12 cellular contexts compared by ENCODE assay signal in genomic region chr9:114431003-114431402, GRCh38. TPM values are rescaled to one million over a fixed set of nuclear protein-coding genes. Genes with fewer than 3 reads are reported as not detected.
DNase-seq lines count a peak whose midpoint lies in the region; ATAC-seq and TF ChIP-seq lines count a peak whose summit lies in the region.
"Had no signal": no experiment of that assay in that cellular context is flagged by ENCODE, and none has a peak within 500 bp of the region (broad histone marks: within the 10 kb centered on the region; RNA-seq: fewer than 3 reads in every experiment).

No MANE protein-coding gene starts in this region.

- no peak overlapping the region for H3K14ac ChIP-seq in H9 (ENCODE audit: insufficient read depth, low read length)

- no peak overlapping the region for H3K4ac ChIP-seq in H9 (ENCODE audit: low read depth, low read length)

- H2BK12ac ChIP-seq in H9 (ENCODE audit: insufficient read length, low read depth, low read length), result no peak overlapping the region

- H3K4me2 ChIP-seq in H9 (ENCODE audit: insufficient read depth, insufficient read length, low read length), result no peak overlapping the region
- H3K4me2 ChIP-seq: BLaER1, GM23338 had no signal

- no peak overlapping the region for H3K4me3 Mint-ChIP-seq in H9
- H3K4me3 Mint-ChIP-seq: CD4-positive, CD25-positive, alpha-beta regulatory T cell; GM23338 had no signal

- H3K4me1 Mint-ChIP-seq in H9, result peaks cover 0 to 13% of the 10 kb centered on the region in 2 experiments; a peak in 2 of 4 replicates

- DNase-seq in activated effector memory CD4-positive, alpha-beta T cell treated with anti-CD3 and anti-CD28 coated beads, Interleukin-2, amount 50 U/mL, for 16 hours, result peak; percentile 17
- DNase-seq in activated effector memory CD4-positive, alpha-beta T cell treated with Interleukin-2 at 50 U/mL for 16 hours, result no peak
- DNase-seq in H9, result peak; percentile 10
- DNase-seq in islet precursor cell, result peak; percentile 26
- DNase-seq in sigmoid colon, result peak; percentile 41
- no peak for DNase-seq in NCI-H1694 treated with DMSO at 0.1 percent for 48 hours (lab: John Stamatoyannopoulos, UW)
- DNase-seq: 8988T; AML-193; CD4-positive, CD25-positive, alpha-beta regulatory T cell had no signal

- no peak overlapping the region for H2BK20ac ChIP-seq in H9 (ENCODE audit: low read depth, low read length, poor library complexity, severe bottlenecking)

- H4K5ac ChIP-seq in H9 (ENCODE audit: insufficient read length, low read depth, low read length), result no peak overlapping the region

- no peak for TF ChIP-seq CTCF in H9 (conservative IDR thresholded peaks at IDR 0.05)
- no peak for TF ChIP-seq CTCF in sigmoid colon (IDR thresholded peaks at IDR 0.05)

- H3K23ac ChIP-seq in H9 (ENCODE audit: insufficient read length, low read depth, low read length), result no peak overlapping the region

- no peak overlapping the region for H4K8ac ChIP-seq in H9 (replicated peaks; ENCODE audit: insufficient read length, low read depth, low read length)

- ATAC-seq in HG03045 (IDR thresholded peaks at IDR 0.05; ENCODE audit: unreplicated experiment), result no peak
- ATAC-seq: GM23338 had no signal

- H3K18ac ChIP-seq in H9 (ENCODE audit: insufficient read length, low read depth, low read length), result no peak overlapping the region

- H3K9me3 Mint-ChIP-seq in H9, result no peaks in the 10 kb centered on the region
- H3K9me3 Mint-ChIP-seq: CD4-positive, CD25-positive, alpha-beta regulatory T cell; GM23338 had no signal

- H3K9me3 ChIP-seq in H9 (ENCODE audit: control insufficient read depth, low read depth, low read length), result no peaks in the 10 kb centered on the region
- no peaks in the 10 kb centered on the region for H3K9me3 ChIP-seq in sigmoid colon
- H3K9me3 ChIP-seq: BLaER1 had no signal

- TF ChIP-seq POLR2A in sigmoid colon (IDR thresholded peaks at IDR 0.05), result no peak

- no peaks in the 10 kb centered on the region for H3K79me2 ChIP-seq in H9 (ENCODE audit: insufficient read depth, low read length)

- H3K27me3 ChIP-seq in H9 (ENCODE audit: insufficient read depth, low read length) (no peaks in the 10 kb centered on the region; the same call in 1 of the 2 replicates), sigmoid colon (no peaks in the 10 kb centered on the region)
- H3K27me3 ChIP-seq: BLaER1 had no signal

- H4K91ac ChIP-seq in H9 (ENCODE audit: insufficient read length, low read depth, low read length), result no peak overlapping the region

- no peaks in the 10 kb centered on the region for H3K36me3 ChIP-seq in sigmoid colon
- H3K36me3 ChIP-seq: BLaER1 had no signal

- no peak overlapping the region for H2BK15ac ChIP-seq in H9 (ENCODE audit: low read depth, low read length)

- H3T11ph ChIP-seq in H9 (ENCODE audit: low read length), result no peak overlapping the region

- no peak overlapping the region for H3K27ac ChIP-seq in H9 (ENCODE audit: insufficient read length, low read depth, low read length)
- no peak overlapping the region for H3K27ac ChIP-seq in sigmoid colon
- H3K27ac ChIP-seq: BLaER1 had no signal

- no peaks in the 10 kb centered on the region for H3K4me1 ChIP-seq in H9 (ENCODE audit: insufficient read depth, low read length)
- H3K4me1 ChIP-seq in sigmoid colon, result no peaks in the 10 kb centered on the region
- H3K4me1 ChIP-seq: BLaER1 had no signal

- H3K27ac Mint-ChIP-seq in H9, result peak overlapping the region in 1 of 3 experiments; percentile 43; a peak in 1 of 7 replicates
- H3K27ac Mint-ChIP-seq: GM23338 had no signal

- no CpG with 5 or more reads among the region's 4 CpGs for WGBS in H9 (ENCODE audit: extremely low coverage, insufficient read length, low lambda C conversion rate)
- 92% methylated on average over 4 of the region's 4 CpGs for WGBS in sigmoid colon, 2 donors

- no peaks in the 10 kb centered on the region for H4K20me1 ChIP-seq in H9 (ENCODE audit: control insufficient read depth, insufficient read depth, insufficient read length)
- H4K20me1 ChIP-seq: BLaER1 had no signal

- H3K23me2 ChIP-seq in H9 (ENCODE audit: insufficient read length, low read depth, low read length, poor library complexity, severe bottlenecking), result no peaks in the 10 kb centered on the region

- no peak overlapping the region for H2AK5ac ChIP-seq in H9 (ENCODE audit: insufficient read length, low read length)

- no peaks in the 10 kb centered on the region for H3K79me1 ChIP-seq in H9 (ENCODE audit: insufficient read depth, low read depth, low read length, poor library complexity, severe bottlenecking)

- TF ChIP-seq EP300 in sigmoid colon (IDR thresholded peaks at IDR 0.05), result no peak

- no peak overlapping the region for H3K4me3 ChIP-seq in sigmoid colon
- H3K4me3 ChIP-seq: BLaER1, GM23338 had no signal

- intact Hi-C loops in sigmoid colon (cut with DNase I), result no loop called here

- H3K36me3 Mint-ChIP-seq in H9 (ENCODE audit: insufficient read depth in 1 of 3, low read depth in 3 of 3), result no peaks in the 10 kb centered on the region; a peak in 1 of 7 replicates
- H3K36me3 Mint-ChIP-seq: CD4-positive, CD25-positive, alpha-beta regulatory T cell had no signal

- H2BK5ac ChIP-seq in H9 (ENCODE audit: insufficient read length, low read length), result no peak overlapping the region

- no peak overlapping the region for H2BK120ac ChIP-seq in H9 (ENCODE audit: low read depth, low read length, poor library complexity, severe bottlenecking)

- no peaks in the 10 kb centered on the region; the same call in 1 of the 2 replicates for H3K27me3 Mint-ChIP-seq in H9 (ENCODE audit: low read depth)
- H3K27me3 Mint-ChIP-seq: CD4-positive, CD25-positive, alpha-beta regulatory T cell had no signal

- H3K56ac ChIP-seq in H9 (ENCODE audit: insufficient read length, low read depth, low read length), result no peak overlapping the region

- no peak overlapping the region for H2AFZ ChIP-seq in H9 (ENCODE audit: low read length)
- H2AFZ ChIP-seq: GM23338 had no signal

- no peak overlapping the region for H3K9ac ChIP-seq in H9 (ENCODE audit: extremely low read depth, insufficient read length, low read length)
- H3K9ac ChIP-seq: BLaER1 had no signal

RNA-seq across cellular contexts. Expression of gene AKNA, which starts 43.2 kb away (rescaled TPM):
- total RNA-seq in H9 (2021), result 19.7 and 20.8 TPM in 2 replicates
- 10 to 100 TPM; 13.6 to 18.6 (median 17.7) TPM for total RNA-seq in sigmoid colon
- polyA plus RNA-seq in sigmoid colon, result 10 to 100 TPM in 2 of 3 donors, 1 to 10 TPM in 1; 9.9 to 81.6 (median 10.2) TPM

Comparison
In these comparisons a context has a peak if more than half of its experiments do, and no peak if none do; other contexts are left out.
1. DNase-seq: peak in activated effector memory CD4-positive, alpha-beta T cell treated with anti-CD3 and anti-CD28 coated beads, Interleukin-2, amount 50 U/mL, for 16 hours (single experiment), H9 (single experiment), islet precursor cell (single experiment) and sigmoid colon (single experiment); none in activated effector memory CD4-positive, alpha-beta T cell treated with Interleukin-2 at 50 U/mL for 16 hours (single experiment) and NCI-H1694 treated with DMSO at 0.1 percent for 48 hours (single experiment).